Comparison of ENCODE assay signal across 8 cellular contexts in genomic region chr10:58299580-58299979, GRCh38. TPM values are rescaled to one million over a fixed set of nuclear protein-coding genes. Genes with fewer than 3 reads are reported as not detected.
DNase-seq lines count a peak whose midpoint lies in the region; ATAC-seq and TF ChIP-seq lines count a peak whose summit lies in the region.

No MANE protein-coding gene starts in this region.

- peak; percentile 86 for ATAC-seq in HG02588 (IDR thresholded peaks at IDR 0.05; ENCODE audit: unreplicated experiment)
- peak; percentile 64 for ATAC-seq in central memory CD8-positive, alpha-beta T cell (replicated peaks; ENCODE audit: extremely low read depth, poor library complexity, severe bottlenecking)
- peak; percentile 42 for ATAC-seq in left colon

- TF ChIP-seq CTCF in WI38 (IDR thresholded peaks at IDR 0.05; ENCODE audit: low read depth, low read length) = peak; percentile 66

- intact Hi-C loops in left colon (cut with DNase I, micrococcal nuclease) = no loop called here

- no peaks in the 10 kb centered on the region for H3K9me3 Mint-ChIP-seq in central memory CD8-positive, alpha-beta T cell

- H3K36me3 Mint-ChIP-seq in central memory CD8-positive, alpha-beta T cell (ENCODE audit: insufficient read depth) = no peaks in the 10 kb centered on the region

- H3K4me3 Mint-ChIP-seq in central memory CD8-positive, alpha-beta T cell = no peak overlapping the region

- peaks cover 34% of the 10 kb centered on the region for H3K27me3 Mint-ChIP-seq in central memory CD8-positive, alpha-beta T cell

- no peaks in the 10 kb centered on the region for H3K4me1 Mint-ChIP-seq in central memory CD8-positive, alpha-beta T cell

- H3K27ac Mint-ChIP-seq in central memory CD8-positive, alpha-beta T cell (ENCODE audit: low read depth) = no peak overlapping the region

- no peak overlapping the region for H3K4me3 ChIP-seq in WI38 (ENCODE audit: low read depth, low read length)

- DNase-seq in NK-92 treated with Interleukin-12 subunit alpha and Interleukin-12 subunit beta, amount 100 ng/mL, for 24 hours (lab: John Stamatoyannopoulos, UW) = peak; percentile 7
- DNase-seq in NK-92 (lab: John Stamatoyannopoulos, UW; ENCODE audit: unreplicated experiment) (no peak), NCI-H1092 treated with DMSO at 0.1 percent for 48 hours (lab: John Stamatoyannopoulos, UW) (peak; percentile 14), left colon (peak; percentile 33 to 69)
- peak; percentile 19 to 29 for DNase-seq in central memory CD8-positive, alpha-beta T cell (ENCODE audit: low spot score in 2 of 2)
- DNase-seq in stimulated activated CD4-positive, alpha-beta T cell treated with anti-CD3 and anti-CD28 coated beads, TNF-alpha, amount 100 ng/mL, for 48 hours (ENCODE audit: low read depth in 3 of 3) = peak in 2 of 3 donors; percentile 5 to 42

RNA-seq across cellular contexts. Expression of gene CISD1, which starts 30.6 kb away (rescaled TPM):
- total RNA-seq in left colon = 10 to 100 TPM; 46.4 to 50.2 TPM

RNA-seq across cellular contexts. Expression of gene IPMK, which starts 31.9 kb away (rescaled TPM):
- total RNA-seq in left colon = 10 to 100 TPM; 14.3 to 20.5 TPM

RNA-seq across cellular contexts. Expression of gene UBE2D1, which starts 35.2 kb away (rescaled TPM):
- total RNA-seq in left colon = 10 to 100 TPM; 13.3 to 22.2 TPM
